Comparison of ENCODE assay signal across 36 cellular contexts in genomic region chr13:84303035-84303434, GRCh38.
"Had no signal": no experiment of that assay in that cellular context is flagged by ENCODE, and none has a peak within 500 bp of the region (broad histone marks: within the 10 kb centered on the region; RNA-seq: fewer than 3 reads in every experiment).

No MANE protein-coding gene starts in this region.

- H3K27ac Mint-ChIP-seq: activated B cell treated with CpG ODN at 0.5 μM for 24 hours; activated CD4-positive, alpha-beta memory T cell treated with anti-CD3 and anti-CD28 coated beads for 36 hours; activated CD4-positive, alpha-beta T cell treated with anti-CD3 and anti-CD28 coated beads, Interleukin-2, amount 10 ng/mL, durations not matched to agents 24 days and 14 days; activated CD8-positive, alpha-beta T cell treated with anti-CD3 and anti-CD28 coated beads for 36 hours; activated naive CD4-positive, alpha-beta T cell treated with anti-CD3 and anti-CD28 coated beads for 36 hours; activated naive CD8-positive, alpha-beta T cell; activated naive CD8-positive, alpha-beta T cell treated with anti-CD3 and anti-CD28 coated beads, Interleukin-2, amount 10 ng/mL, durations not matched to agents 7 days and 5 days; activated naive CD8-positive, alpha-beta T cell treated with anti-CD3 and anti-CD28 coated beads, Interleukin-2, amount 50 U/mL, for 24 hours; activated T-cell treated with anti-CD3 and anti-CD28 coated beads, Interleukin-2, amount 50 U/mL, for 72 hours; activated T-helper 1 cell treated with anti-CD3 and anti-CD28 coated beads, Interleukin-12 subunit alpha, Interleukin-12 subunit beta, Interleukin-2, Interleukin-4 antibody, amounts not matched to agents 30 ng/mL and 10 ng/mL and 1 ng/mL, durations not matched to agents 14 hours and 24 hours and 36 hours; activated T-helper 17 cell treated with anti-CD3 and anti-CD28 coated beads, Interleukin-2, amount 50 U/mL, for 72 hours; brain; T-helper 1 cell treated with Interleukin-12 subunit alpha and Interleukin-12 subunit beta and Interleukin-4 antibody, amounts not matched to agents 30 μg/mL and 1 μg/mL, for 36 hours; T-helper 2 cell treated with Interferon-gamma antibody and Interleukin-4, amounts not matched to agents 5 μg/mL and 100 μg/mL, for 36 hours had no signal

- H3K4me3 ChIP-seq: ascending aorta, cardiac muscle cell had no signal

- H3K9me3 Mint-ChIP-seq: activated CD4-positive, alpha-beta memory T cell treated with anti-CD3 and anti-CD28 coated beads for 36 hours; activated CD4-positive, alpha-beta T cell treated with anti-CD3 and anti-CD28 coated beads, Interleukin-2, amount 10 ng/mL, durations not matched to agents 24 days and 14 days; activated CD8-positive, alpha-beta T cell treated with anti-CD3 and anti-CD28 coated beads for 36 hours; activated naive CD4-positive, alpha-beta T cell treated with anti-CD3 and anti-CD28 coated beads for 36 hours; activated naive CD8-positive, alpha-beta T cell treated with anti-CD3 and anti-CD28 coated beads, Interleukin-2, amount 10 ng/mL, durations not matched to agents 7 days and 5 days; activated T-helper 17 cell treated with anti-CD3 and anti-CD28 coated beads, Interleukin-2, amount 50 U/mL, for 72 hours; central memory CD8-positive, alpha-beta T cell had no signal

- H3K36me3 ChIP-seq: ascending aorta, cardiac muscle cell had no signal

- DNase-seq: activated B cell treated with CpG ODN at 0.5 μM for 24 hours; activated CD4-positive, alpha-beta memory T cell treated with anti-CD3 and anti-CD28 coated beads for 36 hours; activated CD4-positive, alpha-beta T cell treated with anti-CD3 and anti-CD28 coated beads for 4 hours; activated CD4-positive, alpha-beta T cell treated with anti-CD3 and anti-CD28 coated beads, Interleukin-2, amount 10 ng/mL, durations not matched to agents 24 days and 14 days; activated CD4-positive, alpha-beta T cell treated with anti-CD3 and anti-CD28 coated beads, Interleukin-2, amount 50 U/mL, for 1 hour; activated CD4-positive, alpha-beta T cell treated with anti-CD3 and anti-CD28 coated beads, Interleukin-2, amount 50 U/mL, for 4 hours; activated CD4-positive, CD25-positive, alpha-beta regulatory T cell treated with anti-CD3 and anti-CD28 coated beads, Interleukin-2, amount 50 U/mL, for 72 hours; activated CD8-positive, alpha-beta memory T cell treated with anti-CD3 and anti-CD28 coated beads, Interleukin-2, amount 50 U/mL, for 4 hours; activated CD8-positive, alpha-beta T cell treated with anti-CD3 and anti-CD28 coated beads for 36 hours; activated effector memory CD4-positive, alpha-beta T cell treated with anti-CD3 and anti-CD28 coated beads, Interleukin-2, amount 50 U/mL, for 16 hours; activated gamma-delta T cell treated with Interleukin-2 at 50 U/mL for 16 hours; activated naive CD4-positive, alpha-beta T cell; activated naive CD4-positive, alpha-beta T cell treated with anti-CD3 and anti-CD28 coated beads for 36 hours; activated naive CD4-positive, alpha-beta T cell treated with anti-CD3 and anti-CD28 coated beads, Interleukin-2, amount 50 U/mL, for 16 hours; activated naive CD8-positive, alpha-beta T cell treated with anti-CD3 and anti-CD28 coated beads, Interleukin-2, amount 10 ng/mL, durations not matched to agents 7 days and 5 days; activated naive CD8-positive, alpha-beta T cell treated with anti-CD3 and anti-CD28 coated beads, Interleukin-2, amount 50 U/mL, for 24 hours; activated T-cell treated with anti-CD3 and anti-CD28 coated beads for 4 hours; activated T-cell treated with anti-CD3 and anti-CD28 coated beads, Interleukin-2, amount 50 U/mL, for 1 hour; activated T-cell treated with anti-CD3 and anti-CD28 coated beads, Interleukin-2, amount 50 U/mL, for 4 hours; activated T-cell treated with anti-CD3 and anti-CD28 coated beads, Interleukin-2, amount 50 U/mL, for 72 hours; amygdala; anterior cingulate cortex; caudate nucleus; cerebellar nuclear complex; T-helper 2 cell; T-helper 9 cell had no signal

- ATAC-seq: activated CD8-positive, alpha-beta T cell treated with anti-CD3 and anti-CD28 coated beads for 36 hours; activated naive CD8-positive, alpha-beta T cell treated with anti-CD3 and anti-CD28 coated beads, Interleukin-2, amount 50 U/mL, for 24 hours; activated T-cell treated with anti-CD3 and anti-CD28 coated beads, Interleukin-2, amount 50 U/mL, for 4 hours; activated T-cell treated with anti-CD3 and anti-CD28 coated beads, Interleukin-2, amount 50 U/mL, for 72 hours; activated T-helper 17 cell treated with anti-CD3 and anti-CD28 coated beads, Interleukin-2, amount 50 U/mL, for 72 hours had no signal

- H3K36me3 Mint-ChIP-seq: activated CD4-positive, alpha-beta memory T cell treated with anti-CD3 and anti-CD28 coated beads for 36 hours; activated naive CD8-positive, alpha-beta T cell; activated naive CD8-positive, alpha-beta T cell treated with anti-CD3 and anti-CD28 coated beads, Interleukin-2, amount 10 ng/mL, durations not matched to agents 7 days and 5 days; brain had no signal

- H3K4me1 ChIP-seq: ascending aorta had no signal

- H3K9me3 ChIP-seq: ascending aorta had no signal

- H3K27me3 ChIP-seq: ascending aorta, cardiac muscle cell had no signal

- H3K27ac ChIP-seq: ascending aorta, cardiac muscle cell, VCaP had no signal
